17 cellular contexts compared by ENCODE assay signal in genomic region chr20:47368301-47368700, GRCh38. TPM values are rescaled to one million over a fixed set of nuclear protein-coding genes. Genes with fewer than 3 reads are reported as not detected.
DNase-seq lines count a peak whose midpoint lies in the region; ATAC-seq, FAIRE-seq and TF ChIP-seq lines count a peak whose summit lies in the region.
"Had no signal": no experiment of that assay in that cellular context is flagged by ENCODE, and none has a peak within 500 bp of the region (broad histone marks: within the 10 kb centered on the region; RNA-seq: fewer than 3 reads in every experiment).

No MANE protein-coding gene starts in this region.

- no peaks in the 10 kb centered on the region for H3K79me2 ChIP-seq in HepG2 (ENCODE audit: insufficient read depth, low read length)

- no TSS peak for BruUV-seq in HepG2 (replicated peaks; lab: Mats Ljungman, UMichigan)

- TF ChIP-seq EP300 in HepG2 (IDR thresholded peaks at IDR 0.05; ENCODE audit: low read depth in 2 of 2, low read length in 2 of 2) (no peak), HepG2 (CRISPR knock-in tag; IDR thresholded peaks at IDR 0.05; ENCODE audit: borderline replicate concordance) (no peak)

- in situ Hi-C loops in HepG2 (cut with HindIII; ENCODE audit: extremely low pct_ligation_motif_present, low pct_unique_long_range_greater_than_20kb): no loop called here

- DNase-seq in D341Med (ENCODE audit: low spot score) (peak; percentile 3), endodermal cell (no peak), HepG2 (ENCODE audit: low spot score) (no peak), T-cell (no peak)
- DNase-seq: Caco-2, GOT3, MV-4-11, NCI-H1436, NCI-H2081, NCI-H2227 treated with DMSO at 0.1 percent for 48 hours, NCI-H526 treated with DMSO at 0.1 percent for 48 hours, PC-3 had no signal

- no peaks in the 10 kb centered on the region for H4K20me1 ChIP-seq in HepG2 (ENCODE audit: insufficient read depth, low read length)

- no peaks in the 10 kb centered on the region for H3K9me3 Mint-ChIP-seq in endodermal cell
- H3K9me3 Mint-ChIP-seq in T-cell: no peaks in the 10 kb centered on the region
- H3K9me3 Mint-ChIP-seq: IgD-negative memory B cell had no signal

- H3K4me3 Mint-ChIP-seq in endodermal cell (peak overlapping the region; percentile 61), T-cell (no peak overlapping the region)
- H3K4me3 Mint-ChIP-seq: IgD-negative memory B cell had no signal

- H3K4me1 ChIP-seq in HUES64 (ENCODE audit: insufficient read depth, low read length) (peaks cover 32% of the 10 kb centered on the region), endodermal cell (ENCODE audit: control insufficient read depth, insufficient read depth, low read length) (peaks cover 7% of the 10 kb centered on the region), HepG2 (ENCODE audit: insufficient read depth, low read length) (peaks cover 40% of the 10 kb centered on the region)

- H3K27me3 ChIP-seq in HUES64 (ENCODE audit: insufficient read depth, low read length) (no peaks in the 10 kb centered on the region), endodermal cell (ENCODE audit: control insufficient read depth, insufficient read depth, low read length, poor library complexity, severe bottlenecking) (no peaks in the 10 kb centered on the region), HepG2 (ENCODE audit: control insufficient read depth in 1 of 2, insufficient read depth in 2 of 2, low read length in 2 of 2) (no peaks in the 10 kb centered on the region)

- H3K4me2 ChIP-seq in HepG2 (ENCODE audit: low read depth, low read length): no peak overlapping the region

- H3K27me3 Mint-ChIP-seq in endodermal cell (ENCODE audit: insufficient read depth) (no peaks in the 10 kb centered on the region), T-cell (no peaks in the 10 kb centered on the region)
- H3K27me3 Mint-ChIP-seq: IgD-negative memory B cell had no signal

- peak overlapping the region; percentile 94 for H3K27ac Mint-ChIP-seq in endodermal cell
- H3K27ac Mint-ChIP-seq in T-cell: no peak overlapping the region

- POLR2A ChIA-PET in HepG2 (lab: Yijun Ruan, JAX) (interaction anchor here (6.4 kb wide), 1 partner anchor 10 kb away, joined by 264 read pairs; the partner anchor contains the start of gene ZMYND8), T-cell (lab: Charles Lee) (no interaction called here)

- FAIRE-seq in HepG2 (lab: Jason Lieb, UNC): no peak
- FAIRE-seq: GM12892 had no signal

- H3K36me3 ChIP-seq in HUES64 (ENCODE audit: insufficient read depth, low read length) (peaks cover 13% of the 10 kb centered on the region), endodermal cell (ENCODE audit: control insufficient read depth, insufficient read depth, low read length) (no peaks in the 10 kb centered on the region), HepG2 (replicated peaks in 1 of 2; ENCODE audit: control insufficient read depth in 1 of 2, insufficient read depth in 2 of 2, low read length in 2 of 2) (no peaks in the 10 kb centered on the region)

- no peak for TF ChIP-seq RAD21 in HepG2 (CRISPR knock-in tag; IDR thresholded peaks at IDR 0.05)

- H3K4me1 Mint-ChIP-seq in endodermal cell (peaks cover 36% of the 10 kb centered on the region), T-cell (peaks cover 8 to 10% (median 8%) of the 10 kb centered on the region in 3 donors)

- no peak for TF ChIP-seq POLR2A in HepG2 (IDR thresholded peaks at IDR 0.05; ENCODE audit: insufficient read depth in 1 of 2, low read depth in 2 of 2, low read length in 2 of 2)

- H3K27ac ChIP-seq in HUES64 (ENCODE audit: low read depth, low read length): peak overlapping the region; percentile 86
- H3K27ac ChIP-seq in endodermal cell (ENCODE audit: low read depth, low read length): no peak overlapping the region
- no peak overlapping the region for H3K27ac ChIP-seq in HepG2 (ENCODE audit: extremely low read length, insufficient read depth, low read length)

- 35% methylated on average over 7 of the region's 7 CpGs for WGBS in HUES64
- WGBS in endodermal cell (ENCODE audit: insufficient coverage in 1 of 2, insufficient read length in 1 of 2), 2 experiments: 65 to 76% methylated on average over 5 to 7 of the region's 7 CpGs
- 80% methylated on average over 7 of the region's 7 CpGs for WGBS in HepG2 (ENCODE audit: low lambda C conversion rate)

- H3K9ac ChIP-seq in HUES64 (ENCODE audit: low read depth, low read length) (peak overlapping the region; percentile 74), endodermal cell (ENCODE audit: extremely low read depth, low read length, poor library complexity, severe bottlenecking) (peak overlapping the region; percentile 33), HepG2 (ENCODE audit: insufficient read depth, low read depth, low read length) (no peak overlapping the region)

- no peak for ATAC-seq in HepG2
- ATAC-seq in HG03108 (IDR thresholded peaks at IDR 0.05; ENCODE audit: unreplicated experiment): no peak
- ATAC-seq in HG02623 (IDR thresholded peaks at IDR 0.05; ENCODE audit: unreplicated experiment): no peak
- ATAC-seq in T-cell (replicated peaks in 1 of 4): no peak
- ATAC-seq: PC-3 had no signal

- TF ChIP-seq CTCF in endodermal cell (conservative IDR thresholded peaks at IDR 0.05) (no peak), HepG2 (CRISPR knock-in tag; IDR thresholded peaks at IDR 0.05) (no peak)

- CTCF ChIA-PET in HepG2 (lab: Yijun Ruan, JAX; ENCODE audit: low intra/inter-chr PET ratio, low total read pairs) (no interaction called here), T-cell (lab: Charles Lee) (no interaction called here)

- H3K4me3 ChIP-seq in HUES64 (ENCODE audit: low read length) (peak overlapping the region; percentile 59), endodermal cell (ENCODE audit: low read length) (peak overlapping the region; percentile 37), HepG2 (replicated peaks in 1 of 3; ENCODE audit: insufficient read depth in 1 of 3, low read depth in 2 of 3, low read length in 3 of 3) (no peak overlapping the region)

- intact Hi-C loops in HepG2 (cut with micrococcal nuclease; ENCODE audit: unreplicated experiment): no loop called here

- H3K36me3 Mint-ChIP-seq in endodermal cell (ENCODE audit: low read depth) (peaks cover 10% of the 10 kb centered on the region), T-cell (no peaks in the 10 kb centered on the region)
- H3K36me3 Mint-ChIP-seq: IgD-negative memory B cell had no signal

- no peak overlapping the region for H2AFZ ChIP-seq in HepG2 (ENCODE audit: low read length)

- H3K9me3 ChIP-seq in HUES64 (ENCODE audit: insufficient read depth, low read depth, low read length) (no peaks in the 10 kb centered on the region), endodermal cell (ENCODE audit: control insufficient read depth, low read length) (no peaks in the 10 kb centered on the region), HepG2 (ENCODE audit: low read length) (no peaks in the 10 kb centered on the region)

TF ChIP-seq in HepG2, 621 proteins besides CTCF, POLR2A, EP300 and RAD21:
- no peak for TF ChIP-seq ZNF773 (CRISPR knock-in tag; IDR thresholded peaks at IDR 0.05; ENCODE audit: borderline replicate concordance)
- peak; percentile 41; the same call in 1 of the 2 replicates for TF ChIP-seq RFX3 (CRISPR knock-in tag; IDR thresholded peaks at IDR 0.05)
- TF ChIP-seq ZNF629 (CRISPR knock-in tag; conservative IDR thresholded peaks at IDR 0.05): 0 out of 2 replicates have a peak, but pooled peaks have one; percentile 27
- no peak for TF ChIP-seq SAP130 (CRISPR knock-in tag; IDR thresholded peaks at IDR 0.05; ENCODE audit: low read depth)
- TF ChIP-seq ZNF274 (CRISPR knock-in tag; IDR thresholded peaks at IDR 0.05): no peak
- peak; percentile 49 for TF ChIP-seq RFX1 (IDR thresholded peaks at IDR 0.05)
- no peak for TF ChIP-seq JUNB (CRISPR knock-in tag; IDR thresholded peaks at IDR 0.05; ENCODE audit: borderline replicate concordance)
- no peak for TF ChIP-seq PLSCR1 (CRISPR knock-in tag; IDR thresholded peaks at IDR 0.05; ENCODE audit: borderline replicate concordance)

RNA-seq across cellular contexts. Expression of gene ZMYND8, which starts 11.8 kb away (rescaled TPM):
- polyA plus RNA-seq in HUES64 (2013, experiment 1 of 2): 61.7 TPM
- polyA plus RNA-seq in HUES64 (2013, experiment 2 of 2): 67.8 TPM
- total RNA-seq in endodermal cell: 10 to 100 TPM; 85.0 to 99.9 TPM
- 47.1 TPM for polyA plus RNA-seq in endodermal cell (2013, experiment 1 of 2)
- 46.3 TPM for polyA plus RNA-seq in endodermal cell (2013, experiment 2 of 2)
- total RNA-seq in HepG2 (2016; rRNA removed; fragmentation: Illumina TruSeq; extraction: Trizol): 53.9 and 71.9 TPM in 2 replicates
- total RNA-seq in HepG2 (2016; cell fraction: cytosol; rRNA removed; fragmentation: Illumina TruSeq; extraction: Trizol; ENCODE audit: low read depth): 45.3 and 50.7 TPM in 2 replicates
- total RNA-seq in HepG2 (2016; cell fraction: insoluble cytoplasmic fraction; rRNA removed; fragmentation: Illumina TruSeq; extraction: Trizol): 54.7 and 64.5 TPM in 2 replicates
- 30.6 and 34.0 TPM in 2 replicates for total RNA-seq in HepG2 (2016; cell fraction: membrane; rRNA removed; fragmentation: Illumina TruSeq; extraction: Trizol)
- 90.9 and 106 TPM in 2 replicates for total RNA-seq in HepG2 (2016; cell fraction: nucleus; rRNA removed; fragmentation: Illumina TruSeq; extraction: Trizol)
- polyA plus RNA-seq in HepG2 (2011; rRNA removed): 81.4 and 84.7 TPM in 2 replicates
- polyA plus RNA-seq in HepG2 (2011; cell fraction: cytosol; rRNA removed): 41.2 and 45.2 TPM in 2 replicates
- 139 and 149 TPM in 2 replicates for polyA plus RNA-seq in HepG2 (2011; cell fraction: nucleus; rRNA removed)
- 50.4 and 60.2 TPM in 2 replicates for polyA plus RNA-seq in HepG2 (2012)
- 1.9 and 2.5 TPM in 2 replicates for polyA plus RNA-seq in HepG2 (2016; cell fraction: cytosol; fragmentation: Illumina TruSeq; extraction: Trizol; ENCODE audit: low read depth)
- polyA plus RNA-seq in HepG2 (2016; cell fraction: insoluble cytoplasmic fraction; fragmentation: Illumina TruSeq; extraction: Trizol; ENCODE audit: low read depth): 42.7 and 55.7 TPM in 2 replicates
- polyA plus RNA-seq in HepG2 (2016; cell fraction: membrane; fragmentation: Illumina TruSeq; extraction: Trizol; ENCODE audit: low read depth): 7.9 and 9.1 TPM in 2 replicates
- 103 and 106 TPM in 2 replicates for polyA plus RNA-seq in HepG2 (2016; cell fraction: nucleus; fragmentation: Illumina TruSeq; extraction: Trizol; ENCODE audit: insufficient read depth, low read depth)
- polyA minus RNA-seq in HepG2 (2011; rRNA and poly(A)+ RNA removed; ENCODE audit: low replicate concordance): 14.1 and 79.4 TPM in 2 replicates
- 66.7 and 69.5 TPM in 2 replicates for polyA minus RNA-seq in HepG2 (2011; cell fraction: cytosol; rRNA and poly(A)+ RNA removed)
- 190 and 220 TPM in 2 replicates for polyA minus RNA-seq in HepG2 (2011; cell fraction: nucleus; rRNA and poly(A)+ RNA removed)
- total RNA-seq in T-cell: 10 to 100 TPM; 39.6 to 68.9 (median 43.6) TPM

Comparison
In these comparisons a context has a peak if more than half of its experiments do, and no peak if none do; other contexts are left out.
1. H3K4me3 ChIP-seq: peak in HUES64 (single experiment) and endodermal cell (single experiment); none in HepG2 (0 of 3).